33 cellular contexts compared by ENCODE assay signal in genomic region chr19:54626757-54627156, GRCh38. TPM values are rescaled to one million over a fixed set of nuclear protein-coding genes. Genes with fewer than 3 reads are reported as not detected.
"Had no signal": no experiment of that assay in that cellular context is flagged by ENCODE, and none has a peak within 500 bp of the region (broad histone marks: within the 10 kb centered on the region; RNA-seq: fewer than 3 reads in every experiment).

No MANE protein-coding gene starts in this region.

- H3K4me2 ChIP-seq: hepatocyte had no signal

- H3K27ac ChIP-seq: brain microvascular endothelial cell, gastroesophageal sphincter, hepatocyte, ovary, right lobe of liver, tibial artery, VCaP had no signal

- H3K9me3 ChIP-seq: right lobe of liver, tibial artery had no signal

- H3K27ac Mint-ChIP-seq: activated naive CD4-positive, alpha-beta T cell treated with anti-CD3 and anti-CD28 coated beads, Interleukin-2, amount 10 ng/mL, durations not matched to agents 7 days and 5 days; activated naive CD8-positive, alpha-beta T cell treated with anti-CD3 and anti-CD28 coated beads, Interleukin-2, amount 10 ng/mL, durations not matched to agents 7 days and 5 days; progenitor cell of endocrine pancreas; T-helper 2 cell treated with Interferon-gamma antibody and Interleukin-4, amounts not matched to agents 5 μg/mL and 100 μg/mL, for 36 hours had no signal

- H3K9me3 Mint-ChIP-seq: activated naive CD4-positive, alpha-beta T cell treated with anti-CD3 and anti-CD28 coated beads, Interleukin-2, amount 10 ng/mL, durations not matched to agents 7 days and 5 days; activated naive CD8-positive, alpha-beta T cell treated with anti-CD3 and anti-CD28 coated beads, Interleukin-2, amount 10 ng/mL, durations not matched to agents 7 days and 5 days; stimulated activated effector memory CD8-positive, alpha-beta T cell treated with anti-CD3 and anti-CD28 coated beads, Interleukin-12 subunit alpha, Interleukin-12 subunit beta, amount 100 ng/mL, for 72 hours; T-helper 2 cell treated with Interferon-gamma antibody and Interleukin-4, amounts not matched to agents 5 μg/mL and 100 μg/mL, for 36 hours had no signal

- H3K27me3 ChIP-seq: brain microvascular endothelial cell, hepatocyte, ovary, right lobe of liver, tibial artery had no signal

- H3K79me2 ChIP-seq: hepatocyte had no signal

- FAIRE-seq: astrocyte, endothelial cell of umbilical vein, keratinocyte, TTC549 had no signal

- ATAC-seq: activated CD4-positive, CD25-positive, alpha-beta regulatory T cell treated with anti-CD3 and anti-CD28 coated beads, Interleukin-2, amount 50 U/mL, for 24 hours; gastroesophageal sphincter; left colon; right lobe of liver; stimulated activated effector memory CD8-positive, alpha-beta T cell treated with anti-CD3 and anti-CD28 coated beads, Interleukin-12 subunit alpha, Interleukin-12 subunit beta, amount 100 ng/mL, for 72 hours had no signal

- H3K4me3 Mint-ChIP-seq: activated naive CD4-positive, alpha-beta T cell treated with anti-CD3 and anti-CD28 coated beads, Interleukin-2, amount 10 ng/mL, durations not matched to agents 7 days and 5 days; activated naive CD8-positive, alpha-beta T cell treated with anti-CD3 and anti-CD28 coated beads, Interleukin-2, amount 10 ng/mL, durations not matched to agents 7 days and 5 days; T-helper 2 cell treated with Interferon-gamma antibody and Interleukin-4, amounts not matched to agents 5 μg/mL and 100 μg/mL, for 36 hours had no signal

- DNase-seq: activated CD4-positive, alpha-beta T cell treated with anti-CD3 and anti-CD28 coated beads for 48 hours; activated CD4-positive, alpha-beta T cell treated with anti-CD3 and anti-CD28 coated beads, Interleukin-2, amount 50 U/mL, for 48 hours; activated CD8-positive, alpha-beta memory T cell treated with anti-CD3 and anti-CD28 coated beads for 24 hours; activated gamma-delta T cell; activated naive CD4-positive, alpha-beta T cell treated with anti-CD3 and anti-CD28 coated beads, Interleukin-2, amount 10 ng/mL, durations not matched to agents 7 days and 5 days; activated naive CD8-positive, alpha-beta T cell treated with anti-CD3 and anti-CD28 coated beads, Interleukin-2, amount 10 ng/mL, durations not matched to agents 7 days and 5 days; brain microvascular endothelial cell; cortex of kidney; left colon; ovary; right lobe of liver; stimulated activated CD4-positive, alpha-beta T cell treated with anti-CD3 and anti-CD28 coated beads, Interleukin-12 subunit alpha, Interleukin-12 subunit beta, amount 100 ng/mL, for 4 hours; stimulated activated CD4-positive, alpha-beta T cell treated with anti-CD3 and anti-CD28 coated beads, Interleukin-4, amount 100 ng/mL, for 24 hours; stomach; T-helper 1 cell; tibial artery had no signal

- H3K27me3 Mint-ChIP-seq: progenitor cell of endocrine pancreas had no signal

- H3K4me1 ChIP-seq: gastroesophageal sphincter, right lobe of liver, tibial artery had no signal

- H3K4me3 ChIP-seq: gastroesophageal sphincter, hepatocyte, ovary, right lobe of liver, stomach, tibial artery had no signal

- H3K36me3 ChIP-seq: brain microvascular endothelial cell, gastroesophageal sphincter, ovary, right lobe of liver, stomach, tibial artery had no signal

- H3K36me3 Mint-ChIP-seq: activated naive CD4-positive, alpha-beta T cell treated with anti-CD3 and anti-CD28 coated beads, Interleukin-2, amount 10 ng/mL, durations not matched to agents 7 days and 5 days; activated naive CD8-positive, alpha-beta T cell treated with anti-CD3 and anti-CD28 coated beads, Interleukin-2, amount 10 ng/mL, durations not matched to agents 7 days and 5 days had no signal

- H2AFZ ChIP-seq: hepatocyte had no signal

RNA-seq across cellular contexts. Expression of gene LILRB1, which starts 3.5 kb away (rescaled TPM):
- total RNA-seq: astrocyte, chondrocyte, endothelial cell of umbilical vein, fibroblast of lung, fibroblast of villous mesenchyme, hepatocyte, progenitor cell of endocrine pancreas, renal cortical epithelial cell had no signal
- polyA plus RNA-seq: endothelial cell of umbilical vein, fibroblast of lung, hepatocyte, keratinocyte, neural cell had no signal

RNA-seq across cellular contexts. Expression of gene LILRA1, which starts 33.3 kb away (rescaled TPM):
- total RNA-seq: activated naive CD8-positive, alpha-beta T cell treated with anti-CD3 and anti-CD28 coated beads, Interleukin-2, amount 10 ng/mL, durations not matched to agents 7 days and 5 days; astrocyte; chondrocyte; endothelial cell of umbilical vein; fibroblast of lung; fibroblast of villous mesenchyme; hepatocyte; progenitor cell of endocrine pancreas; renal cortical epithelial cell; skeletal muscle tissue; stomach had no signal
- polyA plus RNA-seq: endothelial cell of umbilical vein, fibroblast of lung, hepatocyte, keratinocyte, neural cell had no signal

RNA-seq across cellular contexts. Expression of gene LILRB4, which starts 36.0 kb away (rescaled TPM):
- total RNA-seq: astrocyte, chondrocyte, endothelial cell of umbilical vein, fibroblast of lung, fibroblast of villous mesenchyme, hepatocyte, progenitor cell of endocrine pancreas, renal cortical epithelial cell had no signal
- polyA plus RNA-seq: endothelial cell of umbilical vein, fibroblast of lung, hepatocyte, keratinocyte, neural cell had no signal

RNA-seq across cellular contexts. Expression of gene LILRA2, which starts 53.2 kb away (rescaled TPM):
- total RNA-seq: astrocyte, chondrocyte, endothelial cell of umbilical vein, fibroblast of lung, fibroblast of villous mesenchyme, hepatocyte, progenitor cell of endocrine pancreas, renal cortical epithelial cell had no signal
- polyA plus RNA-seq: endothelial cell of umbilical vein, fibroblast of lung, hepatocyte, keratinocyte, neural cell had no signal
